ENCODE assay signal across 26 cellular contexts in the genomic region with DNA sequence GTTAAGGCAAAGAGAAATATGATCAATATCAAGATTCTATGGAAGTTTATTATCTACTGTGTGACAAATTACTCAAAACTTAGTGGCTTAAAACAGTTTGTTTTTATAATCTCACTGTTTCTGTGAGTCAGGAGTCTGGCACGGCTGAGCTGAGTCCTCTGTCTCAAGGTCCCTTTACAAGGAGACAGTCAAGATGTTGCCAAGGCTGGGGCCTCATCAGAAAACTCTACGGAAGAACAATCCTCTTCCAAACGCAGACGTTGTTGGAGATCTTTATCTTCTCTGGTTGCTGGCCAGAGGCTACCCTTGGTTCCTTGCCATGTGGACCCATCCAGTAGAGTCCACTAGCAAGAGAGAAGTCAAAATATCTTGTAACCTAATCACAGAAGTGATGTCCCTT.
DNase-seq lines count a peak whose midpoint lies in the region; ATAC-seq, FAIRE-seq and TF ChIP-seq lines count a peak whose summit lies in the region.
"Had no signal": no experiment of that assay in that cellular context is flagged by ENCODE, and none has a peak within 500 bp of the region (broad histone marks: within the 10 kb centered on the region; RNA-seq: fewer than 3 reads in every experiment).

No MANE protein-coding gene starts in this region.

- ATAC-seq in activated CD8-positive, alpha-beta memory T cell treated with anti-CD3 and anti-CD28 coated beads, Interleukin-2, amount 10 ng/mL, durations not matched to agents 7 days and 5 days, result no peak
- no peak for ATAC-seq in HG02763 (IDR thresholded peaks at IDR 0.05; ENCODE audit: unreplicated experiment)
- ATAC-seq: activated T-cell treated with anti-CD3 and anti-CD28 coated beads, Interleukin-2, amount 50 U/mL, for 4 hours; left lobe of liver; psoas muscle had no signal

- H3K27me3 Mint-ChIP-seq in activated CD8-positive, alpha-beta memory T cell treated with anti-CD3 and anti-CD28 coated beads, Interleukin-2, amount 10 ng/mL, durations not matched to agents 7 days and 5 days, result no peaks in the 10 kb centered on the region
- H3K27me3 Mint-ChIP-seq in astrocyte (ENCODE audit: low read depth, unreplicated experiment), result no peaks in the 10 kb centered on the region
- peaks cover 26% of the 10 kb centered on the region for H3K27me3 Mint-ChIP-seq in progenitor cell of endocrine pancreas
- H3K27me3 Mint-ChIP-seq: CD4-positive, alpha-beta memory T cell had no signal

- TF ChIP-seq CTCF in astrocyte (IDR thresholded peaks at IDR 0.05; ENCODE audit: insufficient read depth, low read depth, low read length) (no peak), hepatocyte (IDR thresholded peaks at IDR 0.05; ENCODE audit: poor library complexity) (no peak), progenitor cell of endocrine pancreas (IDR thresholded peaks at IDR 0.05; ENCODE audit: unreplicated experiment) (no peak)

- no peak overlapping the region for H3K4me3 Mint-ChIP-seq in activated CD8-positive, alpha-beta memory T cell treated with anti-CD3 and anti-CD28 coated beads, Interleukin-2, amount 10 ng/mL, durations not matched to agents 7 days and 5 days
- H3K4me3 Mint-ChIP-seq in astrocyte (ENCODE audit: unreplicated experiment), result no peak overlapping the region
- H3K4me3 Mint-ChIP-seq in progenitor cell of endocrine pancreas (ENCODE audit: low read depth), result no peak overlapping the region
- H3K4me3 Mint-ChIP-seq: activated T-cell treated with anti-CD3 and anti-CD28 coated beads, Interleukin-2, amount 50 U/mL, for 4 hours; CD4-positive, alpha-beta memory T cell had no signal

- H3K27ac ChIP-seq in astrocyte (ENCODE audit: low read depth, low read length), result no peak overlapping the region
- no peak overlapping the region for H3K27ac ChIP-seq in hepatocyte
- H3K27ac ChIP-seq: cardiac muscle cell, coronary artery, esophagus muscularis mucosa, psoas muscle, sigmoid colon, SK-N-MC, thoracic aorta had no signal

- DNase-seq in activated CD8-positive, alpha-beta memory T cell treated with anti-CD3 and anti-CD28 coated beads, Interleukin-2, amount 10 ng/mL, durations not matched to agents 7 days and 5 days, result peak; percentile 28
- DNase-seq in activated CD8-positive, alpha-beta memory T cell treated with anti-CD3 and anti-CD28 coated beads for 24 hours, result no peak
- DNase-seq in astrocyte (ENCODE audit: low read depth), result peak; percentile 4
- DNase-seq in hepatocyte (ENCODE audit: low spot score), result peak; percentile 16
- DNase-seq in urothelium cell line (ENCODE audit: low spot score), result no peak
- no peak for DNase-seq in glomerular visceral epithelial cell (ENCODE audit: extremely low spot score)
- DNase-seq in progenitor cell of endocrine pancreas (ENCODE audit: low spot score, unreplicated experiment), result no peak
- DNase-seq: activated naive CD4-positive, alpha-beta T cell; activated T-cell treated with anti-CD3 and anti-CD28 coated beads, Interleukin-2, amount 50 U/mL, for 4 hours; AML-193; amygdala; CD4-positive, alpha-beta memory T cell; hippocampal formation; MV-4-11; OCI-M1; psoas muscle; sigmoid colon; stimulated activated naive CD4-positive, alpha-beta T cell treated with Interleukin-2 at 50 U/mL for 16 hours; T-helper 2 cell had no signal

- 39% methylated on average over 4 of the region's 4 CpGs for WGBS in hepatocyte (ENCODE audit: low lambda C conversion rate, missing lambda C conversion rate)

- H3K9me3 ChIP-seq in astrocyte (ENCODE audit: insufficient read depth, low read depth, low read length) (no peaks in the 10 kb centered on the region), hepatocyte (ENCODE audit: low read depth) (no peaks in the 10 kb centered on the region)
- H3K9me3 ChIP-seq: esophagus muscularis mucosa, psoas muscle, sigmoid colon, thoracic aorta had no signal

- H3K9me3 Mint-ChIP-seq in activated CD8-positive, alpha-beta memory T cell treated with anti-CD3 and anti-CD28 coated beads, Interleukin-2, amount 10 ng/mL, durations not matched to agents 7 days and 5 days (ENCODE audit: low read depth), result no peaks in the 10 kb centered on the region
- peaks cover 2% of the 10 kb centered on the region for H3K9me3 Mint-ChIP-seq in astrocyte (ENCODE audit: unreplicated experiment)
- H3K9me3 Mint-ChIP-seq in progenitor cell of endocrine pancreas (ENCODE audit: low read depth), result no peaks in the 10 kb centered on the region
- H3K9me3 Mint-ChIP-seq: activated T-cell treated with anti-CD3 and anti-CD28 coated beads, Interleukin-2, amount 50 U/mL, for 4 hours; CD4-positive, alpha-beta memory T cell had no signal

- CTCF ChIA-PET in activated CD8-positive, alpha-beta memory T cell treated with anti-CD3 and anti-CD28 coated beads, Interleukin-2, amount 10 ng/mL, durations not matched to agents 7 days and 5 days (lab: Charles Lee), result interaction anchor here (1.0 to 1.8 kb wide), 2 partner anchors 39 to 66 kb away, joined by 3 to 5 read pairs; no protein-coding TSS in a partner anchor

- H3K4me1 ChIP-seq in astrocyte (ENCODE audit: insufficient read depth, low read length) (no peaks in the 10 kb centered on the region), hepatocyte (ENCODE audit: insufficient read depth) (no peaks in the 10 kb centered on the region)
- H3K4me1 ChIP-seq: esophagus muscularis mucosa, psoas muscle, sigmoid colon had no signal

- peaks cover 1% of the 10 kb centered on the region for H3K36me3 Mint-ChIP-seq in activated CD8-positive, alpha-beta memory T cell treated with anti-CD3 and anti-CD28 coated beads, Interleukin-2, amount 10 ng/mL, durations not matched to agents 7 days and 5 days
- no peaks in the 10 kb centered on the region for H3K36me3 Mint-ChIP-seq in astrocyte (ENCODE audit: low read depth, unreplicated experiment)
- H3K36me3 Mint-ChIP-seq in progenitor cell of endocrine pancreas (ENCODE audit: insufficient read depth), result no peaks in the 10 kb centered on the region
- H3K36me3 Mint-ChIP-seq: CD4-positive, alpha-beta memory T cell had no signal

- no peaks in the 10 kb centered on the region for H4K20me1 ChIP-seq in astrocyte (ENCODE audit: insufficient read depth, low read length)
- no peaks in the 10 kb centered on the region for H4K20me1 ChIP-seq in hepatocyte (ENCODE audit: insufficient read depth, poor library complexity, severe bottlenecking)

- H3K79me2 ChIP-seq in astrocyte (ENCODE audit: insufficient read depth, low read length), result no peaks in the 10 kb centered on the region
- no peaks in the 10 kb centered on the region for H3K79me2 ChIP-seq in hepatocyte

- H3K4me3 ChIP-seq in astrocyte (ENCODE audit: insufficient read depth, low read depth, low read length) (no peak overlapping the region), hepatocyte (no peak overlapping the region)
- H3K4me3 ChIP-seq: cardiac muscle cell, coronary artery, esophagus muscularis mucosa, psoas muscle, sigmoid colon, SK-N-MC, thoracic aorta had no signal

- H2AFZ ChIP-seq in astrocyte (ENCODE audit: low read depth, low read length), result no peak overlapping the region
- no peak overlapping the region for H2AFZ ChIP-seq in hepatocyte

- H3K36me3 ChIP-seq in astrocyte (ENCODE audit: insufficient read depth, low read length), result no peaks in the 10 kb centered on the region
- H3K36me3 ChIP-seq in hepatocyte (replicated peaks; ENCODE audit: insufficient read depth, low read depth), result no peaks in the 10 kb centered on the region
- H3K36me3 ChIP-seq: cardiac muscle cell, esophagus muscularis mucosa, sigmoid colon, thoracic aorta had no signal

- H3K4me1 Mint-ChIP-seq in activated CD8-positive, alpha-beta memory T cell treated with anti-CD3 and anti-CD28 coated beads, Interleukin-2, amount 10 ng/mL, durations not matched to agents 7 days and 5 days, result peaks cover 40% of the 10 kb centered on the region
- H3K4me1 Mint-ChIP-seq in astrocyte (ENCODE audit: low read depth, unreplicated experiment), result peaks cover 25% of the 10 kb centered on the region
- H3K4me1 Mint-ChIP-seq in progenitor cell of endocrine pancreas (ENCODE audit: low read depth), result peaks cover 4% of the 10 kb centered on the region

- H3K4me2 ChIP-seq in astrocyte (ENCODE audit: low read length) (peak overlapping the region; percentile 44), hepatocyte (no peak overlapping the region)

- no peaks in the 10 kb centered on the region for H3K9me2 ChIP-seq in hepatocyte (replicated peaks; ENCODE audit: insufficient read depth)

- no peak overlapping the region for H3K9ac ChIP-seq in astrocyte (ENCODE audit: low read length)

- H3K27me3 ChIP-seq in astrocyte (ENCODE audit: insufficient read depth, low read length) (no peaks in the 10 kb centered on the region), hepatocyte (no peaks in the 10 kb centered on the region)
- H3K27me3 ChIP-seq: cardiac muscle cell had no signal

- FAIRE-seq in astrocyte (lab: Jason Lieb, UNC) (no peak), urothelium cell line (lab: Jason Lieb, UNC) (peak; percentile 46)

- no peak overlapping the region for H3K27ac Mint-ChIP-seq in activated CD8-positive, alpha-beta memory T cell treated with anti-CD3 and anti-CD28 coated beads, Interleukin-2, amount 10 ng/mL, durations not matched to agents 7 days and 5 days
- H3K27ac Mint-ChIP-seq in astrocyte (ENCODE audit: unreplicated experiment) (peak overlapping the region; percentile 50), progenitor cell of endocrine pancreas (no peak overlapping the region)
- H3K27ac Mint-ChIP-seq: CD4-positive, alpha-beta memory T cell had no signal

Comparison
In these comparisons a context has a peak if more than half of its experiments do, and no peak if none do; other contexts are left out.
1. DNase-seq: peak in activated CD8-positive, alpha-beta memory T cell treated with anti-CD3 and anti-CD28 coated beads, Interleukin-2, amount 10 ng/mL, durations not matched to agents 7 days and 5 days (single experiment), astrocyte (single experiment) and hepatocyte (single experiment); none in activated CD8-positive, alpha-beta memory T cell treated with anti-CD3 and anti-CD28 coated beads for 24 hours (single experiment), urothelium cell line (single experiment), glomerular visceral epithelial cell (single experiment) and progenitor cell of endocrine pancreas (single experiment).